In the genomic region with DNA sequence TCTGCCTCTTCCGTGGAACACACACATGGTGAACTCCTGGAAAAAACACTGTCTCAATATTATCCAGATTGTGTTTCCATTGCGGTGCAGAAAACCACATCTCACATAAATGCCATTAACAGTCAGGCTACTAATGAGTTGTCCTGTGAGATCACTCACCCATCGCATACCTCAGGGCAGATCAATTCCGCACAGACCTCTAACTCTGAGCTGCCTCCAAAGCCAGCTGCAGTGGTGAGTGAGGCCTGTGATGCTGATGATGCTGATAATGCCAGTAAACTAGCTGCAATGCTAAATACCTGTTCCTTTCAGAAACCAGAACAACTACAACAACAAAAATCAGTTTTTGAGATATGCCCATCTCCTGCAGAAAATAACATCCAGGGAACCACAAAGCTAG, we compare ENCODE assay signal across 33 cellular contexts.
"Had no signal": no experiment of that assay in that cellular context is flagged by ENCODE, and none has a peak within 500 bp of the region (broad histone marks: within the 10 kb centered on the region; RNA-seq: fewer than 3 reads in every experiment).

No MANE protein-coding gene starts in this region.

- FAIRE-seq: bronchial epithelial cell had no signal

- H3K9me3 ChIP-seq: heart left ventricle, lower lobe of right lung, ovary, right lobe of liver, uterus had no signal

- H3K4me1 ChIP-seq: lower lobe of right lung, uterus had no signal

- DNase-seq: activated CD4-positive, alpha-beta memory T cell treated with anti-CD3 and anti-CD28 coated beads for 36 hours; activated CD4-positive, alpha-beta T cell treated with anti-CD3 and anti-CD28 coated beads, Interleukin-2, amount 10 ng/mL, durations not matched to agents 24 days and 14 days; activated CD4-positive, CD25-positive, alpha-beta regulatory T cell treated with anti-CD3 and anti-CD28 coated beads, Interleukin-2, amount 50 U/mL, for 72 hours; activated CD8-positive, alpha-beta memory T cell treated with anti-CD3 and anti-CD28 coated beads, Interleukin-2, amount 50 U/mL, for 48 hours; activated gamma-delta T cell treated with Interleukin-2 at 50 U/mL for 16 hours; activated naive CD4-positive, alpha-beta T cell treated with anti-CD3 and anti-CD28 coated beads, Interleukin-2, amount 50 U/mL, for 16 hours; activated T-cell treated with anti-CD3 and anti-CD28 coated beads, Interleukin-2, amount 50 U/mL, for 24 hours; amniotic stem cell; endodermal cell; foreskin fibroblast; heart left ventricle; hypothalamus; kidney glomerular epithelial cell; lower lobe of right lung; mesendoderm; ovary; right lobe of liver; stimulated activated CD4-positive, alpha-beta T cell treated with anti-CD3 and anti-CD28 coated beads, Interleukin-12 subunit alpha, Interleukin-12 subunit beta, amount 100 ng/mL, for 4 hours; stimulated activated CD4-positive, alpha-beta T cell treated with anti-CD3 and anti-CD28 coated beads, Interleukin-4, amount 100 ng/mL, for 1 hour; stimulated activated naive CD8-positive, alpha-beta T cell treated with anti-CD3 and anti-CD28 coated beads, Interleukin-15, amount 100 ng/mL, for 72 hours; substantia nigra; T1000; uterus; WERI-Rb-1 had no signal

- H3K4me3 Mint-ChIP-seq: activated CD4-positive, alpha-beta memory T cell treated with anti-CD3 and anti-CD28 coated beads for 36 hours; activated CD4-positive, alpha-beta T cell treated with anti-CD3 and anti-CD28 coated beads, Interleukin-2, amount 10 ng/mL, durations not matched to agents 24 days and 14 days; activated T-cell treated with anti-CD3 and anti-CD28 coated beads, Interleukin-2, amount 50 U/mL, for 24 hours; central memory CD8-positive, alpha-beta T cell; dendritic cell treated with granulocyte-macrophage colony-stimulating factor and Interleukin-4, amounts not matched to agents 40 ng/mL and 50 ng/mL, for 4 days; endodermal cell; nephron; stimulated activated naive CD8-positive, alpha-beta T cell treated with anti-CD3 and anti-CD28 coated beads, Interleukin-15, amount 100 ng/mL, for 72 hours; type B pancreatic cell had no signal

- H3K27ac ChIP-seq: heart left ventricle, lower lobe of right lung, ovary, right lobe of liver, skin epidermis, uterus, WERI-Rb-1 had no signal

- H3K4me1 Mint-ChIP-seq: endodermal cell had no signal

- H3K4me3 ChIP-seq: heart left ventricle, lower lobe of right lung, ovary, right lobe of liver, skin epidermis, uterus had no signal

- ATAC-seq: esophagus mucosa; heart left ventricle; left lobe of liver; lower lobe of right lung; right lobe of liver; stimulated activated naive CD8-positive, alpha-beta T cell treated with anti-CD3 and anti-CD28 coated beads, Interleukin-15, amount 100 ng/mL, for 72 hours had no signal

- H3K27me3 Mint-ChIP-seq: activated CD4-positive, alpha-beta memory T cell treated with anti-CD3 and anti-CD28 coated beads for 36 hours; activated CD4-positive, alpha-beta T cell treated with anti-CD3 and anti-CD28 coated beads, Interleukin-2, amount 10 ng/mL, durations not matched to agents 24 days and 14 days; activated T-cell treated with anti-CD3 and anti-CD28 coated beads, Interleukin-2, amount 50 U/mL, for 24 hours; central memory CD8-positive, alpha-beta T cell; dendritic cell treated with granulocyte-macrophage colony-stimulating factor and Interleukin-4, amounts not matched to agents 40 ng/mL and 50 ng/mL, for 4 days; progenitor cell of endocrine pancreas; stimulated activated naive CD8-positive, alpha-beta T cell treated with anti-CD3 and anti-CD28 coated beads, Interleukin-15, amount 100 ng/mL, for 72 hours; type B pancreatic cell had no signal

- H3K27me3 ChIP-seq: heart left ventricle, ovary, right lobe of liver, uterus had no signal

- H3K36me3 ChIP-seq: ovary, uterus had no signal

- H3K27ac Mint-ChIP-seq: activated CD4-positive, alpha-beta memory T cell treated with anti-CD3 and anti-CD28 coated beads for 36 hours; activated CD4-positive, alpha-beta T cell treated with anti-CD3 and anti-CD28 coated beads, Interleukin-2, amount 10 ng/mL, durations not matched to agents 24 days and 14 days; activated T-cell treated with anti-CD3 and anti-CD28 coated beads, Interleukin-2, amount 50 U/mL, for 24 hours; nephron; type B pancreatic cell had no signal

- H3K9me3 Mint-ChIP-seq: activated CD4-positive, alpha-beta memory T cell treated with anti-CD3 and anti-CD28 coated beads for 36 hours; activated T-cell treated with anti-CD3 and anti-CD28 coated beads, Interleukin-2, amount 50 U/mL, for 24 hours; central memory CD8-positive, alpha-beta T cell; dendritic cell treated with granulocyte-macrophage colony-stimulating factor and Interleukin-4, amounts not matched to agents 40 ng/mL and 50 ng/mL, for 4 days; endodermal cell; stimulated activated naive CD8-positive, alpha-beta T cell treated with anti-CD3 and anti-CD28 coated beads, Interleukin-15, amount 100 ng/mL, for 72 hours; type B pancreatic cell had no signal
